11 cellular contexts compared by ENCODE assay signal in the genomic region with DNA sequence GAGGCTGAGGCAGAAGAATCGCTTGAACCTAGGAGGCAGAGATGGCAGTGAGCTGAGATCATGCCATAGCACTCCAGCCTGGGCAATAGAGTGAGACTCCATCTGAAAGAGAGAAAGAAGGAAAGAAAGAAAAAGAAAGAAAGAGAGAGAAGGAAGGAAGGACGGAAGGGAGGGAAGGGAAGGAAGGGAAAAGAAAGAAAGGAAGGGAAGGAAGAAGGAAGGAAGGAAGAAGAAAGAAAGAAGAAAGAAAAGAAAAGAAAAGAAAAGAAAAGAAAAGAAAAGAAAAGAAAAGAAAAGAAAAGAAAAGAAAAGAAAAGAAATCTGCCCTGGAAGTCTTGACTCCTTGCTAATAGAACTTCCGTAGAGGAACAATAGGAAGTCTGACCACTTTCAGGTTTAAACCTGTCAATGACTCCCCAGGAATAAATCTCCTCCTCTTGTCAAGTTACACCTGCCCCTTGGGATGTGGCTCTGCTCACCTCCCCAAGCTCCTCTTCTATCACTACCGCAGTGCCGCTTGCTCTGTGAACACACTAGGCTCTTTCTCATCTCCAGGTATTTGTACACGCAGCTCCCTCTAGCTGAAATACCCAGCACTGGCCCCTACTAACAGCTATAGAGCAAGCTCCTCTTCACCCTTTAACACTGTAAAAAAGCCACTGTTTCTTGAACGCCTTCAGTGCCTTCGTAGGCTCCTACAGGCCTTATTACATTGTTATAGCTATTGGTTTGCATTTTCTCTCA.
DNase-seq lines count a peak whose midpoint lies in the region; ATAC-seq and TF ChIP-seq lines count a peak whose summit lies in the region.
"Had no signal": no experiment of that assay in that cellular context is flagged by ENCODE, and none has a peak within 500 bp of the region (broad histone marks: within the 10 kb centered on the region; RNA-seq: fewer than 3 reads in every experiment).

No MANE protein-coding gene starts in this region.

- DNase-seq in NCI-H1105 treated with DMSO at 0.1 percent for 48 hours (lab: John Stamatoyannopoulos, UW): peak; percentile 16
- DNase-seq in NCI-H1105 (lab: John Stamatoyannopoulos, UW): no peak
- DNase-seq in NCI-H774 (lab: John Stamatoyannopoulos, UW): peak; percentile 22
- peak; percentile 59 for DNase-seq in ecto neural progenitor cell (ENCODE audit: low spot score)
- no peak for DNase-seq in type B pancreatic cell (ENCODE audit: extremely low spot score, unreplicated experiment)
- DNase-seq in CD14-positive monocyte (ENCODE audit: low spot score): no peak
- DNase-seq in cortex of kidney (lab: John Stamatoyannopoulos, UW): no peak
- DNase-seq: DND-41, kidney glomerular epithelial cell, NCI-H2227 treated with DMSO at 0.1 percent for 48 hours had no signal

- intact Hi-C loops in CD14-positive monocyte (cut with micrococcal nuclease): no loop called here

- H3K27ac Mint-ChIP-seq in type B pancreatic cell (no peak overlapping the region), CD14-positive monocyte (no peak overlapping the region)

- no peak overlapping the region for H3K4me3 Mint-ChIP-seq in type B pancreatic cell
- no peak overlapping the region for H3K4me3 Mint-ChIP-seq in CD14-positive monocyte

- peaks cover 3% of the 10 kb centered on the region for H3K27me3 Mint-ChIP-seq in type B pancreatic cell
- H3K27me3 Mint-ChIP-seq in CD14-positive monocyte (ENCODE audit: low read depth in 3 of 3): peaks cover 17 to 20% (median 19%) of the 10 kb centered on the region in 3 donors

- peaks cover 9% of the 10 kb centered on the region for H3K9me3 Mint-ChIP-seq in type B pancreatic cell
- peaks cover 0 to 8% (median 0%) of the 10 kb centered on the region in 7 donors for H3K9me3 Mint-ChIP-seq in CD14-positive monocyte

- H3K4me1 Mint-ChIP-seq in type B pancreatic cell (ENCODE audit: unreplicated experiment) (peaks cover 29% of the 10 kb centered on the region), CD14-positive monocyte (no peaks in the 10 kb centered on the region)

- no peaks in the 10 kb centered on the region for H3K36me3 Mint-ChIP-seq in type B pancreatic cell
- no peaks in the 10 kb centered on the region for H3K36me3 Mint-ChIP-seq in CD14-positive monocyte

- no peak for ATAC-seq in HG02588 (IDR thresholded peaks at IDR 0.05; ENCODE audit: unreplicated experiment)

- TF ChIP-seq CTCF in type B pancreatic cell (conservative IDR thresholded peaks at IDR 0.05) (peak; percentile 32), CD14-positive monocyte (IDR thresholded peaks at IDR 0.05) (no peak)

Comparison
In these comparisons a context has a peak if more than half of its experiments do, and no peak if none do; other contexts are left out.
1. DNase-seq: peak in NCI-H1105 treated with DMSO at 0.1 percent for 48 hours (single experiment), NCI-H774 (single experiment) and ecto neural progenitor cell (single experiment); none in NCI-H1105 (single experiment), type B pancreatic cell (single experiment), CD14-positive monocyte (single experiment) and cortex of kidney (single experiment).